ENCODE assay signal across 22 cellular contexts in the genomic region with DNA sequence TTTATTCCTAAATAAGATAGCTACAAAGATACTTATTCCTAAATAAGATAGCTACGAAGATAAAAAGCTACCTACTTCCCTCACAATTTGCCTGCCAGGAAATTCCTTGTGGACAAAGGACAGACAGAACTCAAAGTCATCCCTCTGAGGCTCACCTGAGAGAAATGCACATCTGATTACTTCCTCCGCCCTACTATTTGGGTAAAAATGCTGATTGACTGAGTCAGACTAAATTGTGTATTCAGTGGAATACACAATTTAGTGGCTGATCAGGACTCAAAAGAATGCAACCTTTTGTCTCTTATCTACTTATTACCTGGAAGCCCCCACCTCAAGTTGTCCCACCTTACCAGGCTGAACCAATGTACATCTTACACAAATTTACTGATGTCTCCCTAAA. TPM values are rescaled to one million over a fixed set of nuclear protein-coding genes. Genes with fewer than 3 reads are reported as not detected.
DNase-seq lines count a peak whose midpoint lies in the region; ATAC-seq and TF ChIP-seq lines count a peak whose summit lies in the region.
"Had no signal": no experiment of that assay in that cellular context is flagged by ENCODE, and none has a peak within 500 bp of the region (broad histone marks: within the 10 kb centered on the region; RNA-seq: fewer than 3 reads in every experiment).

No MANE protein-coding gene starts in this region.

- peak; percentile 11 for DNase-seq in GM23338 (ENCODE audit: low spot score)
- DNase-seq in WTC11 (ENCODE audit: low spot score), result no peak
- DNase-seq in mesendoderm, result peak; percentile 53
- DNase-seq in nucleus accumbens (lab: John Stamatoyannopoulos, UW), result no peak
- no peak for DNase-seq in iPS-NIHi7 (ENCODE audit: extremely low spot score)
- DNase-seq: AML-193; Calu3; CD4-positive, alpha-beta T cell; DMS79 treated with DMSO at 0.1 percent for 48 hours; GM23248; HCEC 1CT; Karpas-422; KBM-7 had no signal

- no peak overlapping the region for H4K8ac ChIP-seq in mesendoderm (ENCODE audit: low read depth, low read length)

- H3K36me3 ChIP-seq in GM23338 (ENCODE audit: insufficient read depth) (no peaks in the 10 kb centered on the region), mesendoderm (ENCODE audit: control insufficient read depth, insufficient read depth, low read length) (no peaks in the 10 kb centered on the region)

- no peak overlapping the region for H3K4me3 ChIP-seq in GM23338
- H3K4me3 ChIP-seq in mesendoderm (ENCODE audit: low read length), result no peak overlapping the region
- H3K4me3 ChIP-seq: GM12878, GM23248 had no signal

- H3K9ac ChIP-seq in mesendoderm (ENCODE audit: low read length), result no peak overlapping the region
- H3K9ac ChIP-seq: GM23248 had no signal

- CTCF ChIA-PET in WTC11 (lab: Charles Lee), result no interaction called here

- H3K4me3 Mint-ChIP-seq in GM23338 (no peak overlapping the region), WTC11 (no peak overlapping the region)
- H3K4me3 Mint-ChIP-seq: CD4-positive, alpha-beta T cell; IgD-negative memory B cell had no signal

- H3K23ac ChIP-seq in mesendoderm (ENCODE audit: low read length), result no peak overlapping the region

- H3K4me2 ChIP-seq in GM23338, result no peak overlapping the region
- H3K4me2 ChIP-seq in mesendoderm (ENCODE audit: low read length), result no peak overlapping the region

- H2BK15ac ChIP-seq in mesendoderm (replicated peaks; ENCODE audit: low read depth), result no peak overlapping the region

- peak overlapping the region; percentile 72; the same call in 1 of the 2 replicates for H3K27ac ChIP-seq in GM23338 (ENCODE audit: low read depth)
- H3K27ac ChIP-seq in mesendoderm (ENCODE audit: low read depth, low read length), result no peak overlapping the region
- H3K27ac ChIP-seq: C4-2B, GM23248, HL-60 had no signal

- no peaks in the 10 kb centered on the region for H3F3A ChIP-seq in GM23338 (replicated peaks; ENCODE audit: low read depth)

- no peaks in the 10 kb centered on the region for H3K79me1 ChIP-seq in mesendoderm (ENCODE audit: low read length)

- TF ChIP-seq CTCF in GM23338 (conservative IDR thresholded peaks at IDR 0.05; ENCODE audit: low read depth in 2 of 2), result no peak
- no peak for TF ChIP-seq CTCF in WTC11 (IDR thresholded peaks at IDR 0.05)

- no peak overlapping the region for H2BK5ac ChIP-seq in mesendoderm (ENCODE audit: low read length)

- no peak overlapping the region for H2BK120ac ChIP-seq in mesendoderm (ENCODE audit: low read depth, low read length)

- H3K27ac Mint-ChIP-seq in GM23338 (no peak overlapping the region), WTC11 (no peak overlapping the region; the same call in 1 of the 2 replicates)
- H3K27ac Mint-ChIP-seq: CD4-positive, alpha-beta T cell; IgD-negative memory B cell had no signal

- H2AK5ac ChIP-seq in mesendoderm (ENCODE audit: low read length), result no peak overlapping the region

- no peak overlapping the region for H4K5ac ChIP-seq in mesendoderm (ENCODE audit: low read length)

- peaks cover 12% of the 10 kb centered on the region; the same call in 2 of the 3 replicates for H3K4me1 Mint-ChIP-seq in GM23338
- H3K4me1 Mint-ChIP-seq in WTC11, result peaks cover 23% of the 10 kb centered on the region
- H3K4me1 Mint-ChIP-seq: IgD-negative memory B cell had no signal

- POLR2A ChIA-PET in WTC11 (lab: Charles Lee), result no interaction called here

- H3K9me3 Mint-ChIP-seq in GM23338 (no peaks in the 10 kb centered on the region), WTC11 (no peaks in the 10 kb centered on the region)
- H3K9me3 Mint-ChIP-seq: CD4-positive, alpha-beta T cell; IgD-negative memory B cell had no signal

- H3K79me2 ChIP-seq in GM23338 (replicated peaks; ENCODE audit: insufficient read depth) (no peaks in the 10 kb centered on the region), mesendoderm (ENCODE audit: control insufficient read depth, insufficient read depth, low read length) (no peaks in the 10 kb centered on the region)

- no peak overlapping the region for H3K56ac ChIP-seq in mesendoderm (ENCODE audit: low read length)

- H3K9me2 ChIP-seq in GM23338 (ENCODE audit: insufficient read depth), result no peaks in the 10 kb centered on the region

- ATAC-seq in GM23338 (no peak), WTC11 (peak; percentile 59), GM19395 (IDR thresholded peaks at IDR 0.05; ENCODE audit: unreplicated experiment) (no peak)
- ATAC-seq: GM12878, HepG2 had no signal

- no CpG with 5 or more reads among the region's 2 CpGs for WGBS in mesendoderm (ENCODE audit: extremely low coverage, insufficient coverage, low lambda C conversion rate)

- no peak overlapping the region for H2AFZ ChIP-seq in GM23338
- H2AFZ ChIP-seq: GM23248 had no signal

- no peak overlapping the region for H3K4ac ChIP-seq in mesendoderm (ENCODE audit: low read depth, low read length)

- no peak overlapping the region for H3K18ac ChIP-seq in mesendoderm (ENCODE audit: low read length)

- H3K27me3 ChIP-seq in GM23338 (ENCODE audit: insufficient read depth), result no peaks in the 10 kb centered on the region
- H3K27me3 ChIP-seq in mesendoderm (ENCODE audit: insufficient read depth, low read length, poor library complexity), result no peaks in the 10 kb centered on the region

- no peaks in the 10 kb centered on the region for H4K20me1 ChIP-seq in GM23338 (replicated peaks; ENCODE audit: insufficient read depth)

- H3K4me1 ChIP-seq in GM23338 (ENCODE audit: insufficient read depth) (no peaks in the 10 kb centered on the region), mesendoderm (ENCODE audit: control insufficient read depth, low read depth, low read length) (no peaks in the 10 kb centered on the region)

- H3K36me3 Mint-ChIP-seq in GM23338 (ENCODE audit: low read depth), result no peaks in the 10 kb centered on the region
- no peaks in the 10 kb centered on the region for H3K36me3 Mint-ChIP-seq in WTC11

- H3K27me3 Mint-ChIP-seq in GM23338 (ENCODE audit: insufficient read depth, low read depth, poor library complexity) (no peaks in the 10 kb centered on the region), WTC11 (ENCODE audit: low read depth) (no peaks in the 10 kb centered on the region)
- H3K27me3 Mint-ChIP-seq: CD4-positive, alpha-beta T cell had no signal

TF ChIP-seq in GM23338, 12 proteins besides CTCF, POLR2A, EP300 and RAD21 (continues in another document):
- TF ChIP-seq ZNF114 (CRISPR knock-in tag; IDR thresholded peaks at IDR 0.05) (no peak), EZH2phosphoT487 (IDR thresholded peaks at IDR 0.05; ENCODE audit: unreplicated experiment) (no peak), EZH2 (IDR thresholded peaks at IDR 0.05; ENCODE audit: low read depth, unreplicated experiment) (no peak), NANOG (IDR thresholded peaks at IDR 0.05; ENCODE audit: borderline replicate concordance) (no peak), ETS1 (IDR thresholded peaks at IDR 0.05) (no peak), POLR2AphosphoS5 (IDR thresholded peaks at IDR 0.05; ENCODE audit: low read depth) (no peak)

TF ChIP-seq in WTC11, 78 proteins besides CTCF, POLR2A, EP300 and RAD21:
- no peak for TF ChIP-seq E2F5 (CRISPR knock-in tag; IDR thresholded peaks at IDR 0.05)
- no peak for TF ChIP-seq ZNF263 (CRISPR knock-in tag; IDR thresholded peaks at IDR 0.05; ENCODE audit: low read depth)
- TF ChIP-seq ZNF416 (CRISPR knock-in tag; IDR thresholded peaks at IDR 0.05), result no peak
- TF ChIP-seq, protein P1, sequence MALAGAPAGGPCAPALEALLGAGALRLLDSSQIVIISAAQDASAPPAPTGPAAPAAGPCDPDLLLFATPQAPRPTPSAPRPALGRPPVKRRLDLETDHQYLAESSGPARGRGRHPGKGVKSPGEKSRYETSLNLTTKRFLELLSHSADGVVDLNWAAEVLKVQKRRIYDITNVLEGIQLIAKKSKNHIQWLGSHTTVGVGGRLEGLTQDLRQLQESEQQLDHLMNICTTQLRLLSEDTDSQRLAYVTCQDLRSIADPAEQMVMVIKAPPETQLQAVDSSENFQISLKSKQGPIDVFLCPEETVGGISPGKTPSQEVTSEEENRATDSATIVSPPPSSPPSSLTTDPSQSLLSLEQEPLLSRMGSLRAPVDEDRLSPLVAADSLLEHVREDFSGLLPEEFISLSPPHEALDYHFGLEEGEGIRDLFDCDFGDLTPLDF (CRISPR knock-in tag; IDR thresholded peaks at IDR 0.05), result no peak
- TF ChIP-seq JAZF1 (CRISPR knock-in tag; IDR thresholded peaks at IDR 0.05), result no peak
- no peak for TF ChIP-seq ETV6 (CRISPR knock-in tag; IDR thresholded peaks at IDR 0.05)

RNA-seq across cellular contexts. Expression of gene MAGEB16, which starts 10.3 kb away (rescaled TPM):
- total RNA-seq in GM23338 (2014; rRNA removed; shearing (Covaris generic)), result 0.42 TPM in 1 of 2 replicates, not detected in the other
- polyA plus RNA-seq in GM23338 (2016; fragmentation: Nextera tagmentation; extraction: Ambion mirVana), result not detected in 2 replicates
- not detected in 3 replicates for total RNA-seq in WTC11 (2021)
- 0.13 TPM for polyA plus RNA-seq in mesendoderm (2013, experiment 1 of 2)
- polyA plus RNA-seq in mesendoderm (2013, experiment 2 of 2), result 0.10 TPM
- total RNA-seq: Calu3; CD4-positive, alpha-beta T cell; G401; GM23248; HepG2; HT1080 had no signal
- polyA plus RNA-seq: BJ, GM23248, HepG2, IgD-negative memory B cell had no signal

Comparison
In these comparisons a context has a peak if more than half of its experiments do, and no peak if none do; other contexts are left out.
1. DNase-seq: peak in GM23338 (single experiment) and mesendoderm (single experiment); none in WTC11 (single experiment), nucleus accumbens (0 of 56) and iPS-NIHi7 (single experiment).